30 cellular contexts compared by ENCODE assay signal in the genomic region with DNA sequence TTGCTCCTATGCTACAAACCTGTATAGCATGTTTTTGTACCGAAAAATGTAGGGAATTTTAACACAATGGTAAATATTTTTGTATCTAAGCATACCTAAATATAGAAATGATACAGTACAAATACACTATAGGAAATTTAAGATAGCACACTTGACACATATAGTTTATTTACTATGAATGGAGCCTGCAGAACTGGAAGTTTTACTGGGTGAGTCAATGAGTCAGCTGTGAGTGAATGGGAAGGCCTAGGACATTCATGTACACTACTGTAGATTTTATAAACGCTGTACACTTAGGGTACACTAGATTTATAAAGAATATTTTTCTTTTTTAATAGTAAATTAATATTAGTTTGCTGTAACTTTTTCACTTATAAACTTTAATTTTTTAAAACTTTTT.
"Had no signal": no experiment of that assay in that cellular context is flagged by ENCODE, and none has a peak within 500 bp of the region (broad histone marks: within the 10 kb centered on the region; RNA-seq: fewer than 3 reads in every experiment).

No MANE protein-coding gene starts in this region.

- H3K4me3 ChIP-seq: hepatocyte, left lung, lower lobe of right lung, pancreas, prostate gland, skin epidermis, stomach, testis, thyroid gland, transverse colon, upper lobe of left lung, vagina had no signal

- H3K36me3 ChIP-seq: left lung, lower lobe of right lung, pancreas, prostate gland, stomach, thyroid gland, transverse colon, upper lobe of left lung, vagina had no signal

- H3K4me3 Mint-ChIP-seq: naive thymus-derived CD8-positive, alpha-beta T cell; nephron; neural crest cell; stimulated activated naive B cell treated with anti-CD40 and anti-IgM and Interleukin-4, amounts not matched to agents 10 μg/mL and 1 μg/mL and 100 μg/mL, for 72 hours had no signal

- ATAC-seq: left colon; left lung; lower lobe of right lung; naive thymus-derived CD8-positive, alpha-beta T cell; pancreas; right cardiac atrium; sciatic nerve; stimulated activated naive B cell treated with anti-CD40 and anti-IgM and Interleukin-4, amounts not matched to agents 10 μg/mL and 1 μg/mL and 100 μg/mL, for 72 hours; stimulated activated naive CD8-positive, alpha-beta T cell treated with anti-CD3 and anti-CD28 coated beads, Interleukin-15, Interleukin-2, amounts not matched to agents 100 U/mL and 50 U/mL, for 24 hours had no signal

- H3K36me3 Mint-ChIP-seq: naive thymus-derived CD8-positive, alpha-beta T cell; stimulated activated naive B cell treated with anti-CD40 and anti-IgM and Interleukin-4, amounts not matched to agents 10 μg/mL and 1 μg/mL and 100 μg/mL, for 72 hours had no signal

- DNase-seq: islet precursor cell; kidney glomerular epithelial cell; left colon; left lung; lower lobe of right lung; mesendoderm; naive thymus-derived CD8-positive, alpha-beta T cell; nucleus accumbens; pancreas; posterior cingulate gyrus; retina; right cardiac atrium; stimulated activated CD4-positive, alpha-beta T cell treated with anti-CD3 and anti-CD28 coated beads, Interleukin-12 subunit alpha, Interleukin-12 subunit beta, amount 100 ng/mL, for 4 hours; stimulated activated CD4-positive, alpha-beta T cell treated with anti-CD3 and anti-CD28 coated beads, Interleukin-15, amount 100 ng/mL, for 24 hours; stimulated activated CD4-positive, alpha-beta T cell treated with anti-CD3 and anti-CD28 coated beads, Interleukin-2, amount 100 ng/mL, for 24 hours; stimulated activated CD4-positive, alpha-beta T cell treated with anti-CD3 and anti-CD28 coated beads, Interleukin-4, amount 100 ng/mL, for 1 hour; stimulated activated naive B cell treated with anti-CD40 and anti-IgM and Interleukin-4, amounts not matched to agents 10 μg/mL and 1 μg/mL and 100 μg/mL, for 72 hours; stimulated activated naive CD8-positive, alpha-beta T cell treated with anti-CD3 and anti-CD28 coated beads, Interleukin-15, Interleukin-2, amounts not matched to agents 100 U/mL and 50 U/mL, for 24 hours; stomach; testis; thyroid gland; transverse colon; upper lobe of left lung had no signal

- H3K27me3 ChIP-seq: hepatocyte, left lung, pancreas, stomach, testis, thyroid gland, transverse colon, upper lobe of left lung, vagina had no signal

- H3K27ac Mint-ChIP-seq: naive thymus-derived CD8-positive, alpha-beta T cell; nephron; stimulated activated naive B cell treated with anti-CD40 and anti-IgM and Interleukin-4, amounts not matched to agents 10 μg/mL and 1 μg/mL and 100 μg/mL, for 72 hours had no signal

- H3K4me1 Mint-ChIP-seq: naive thymus-derived CD8-positive, alpha-beta T cell; neural crest cell; stimulated activated naive B cell treated with anti-CD40 and anti-IgM and Interleukin-4, amounts not matched to agents 10 μg/mL and 1 μg/mL and 100 μg/mL, for 72 hours had no signal

- H3K9me3 Mint-ChIP-seq: nephron had no signal

- H3K27me3 Mint-ChIP-seq: naive thymus-derived CD8-positive, alpha-beta T cell; stimulated activated naive B cell treated with anti-CD40 and anti-IgM and Interleukin-4, amounts not matched to agents 10 μg/mL and 1 μg/mL and 100 μg/mL, for 72 hours had no signal
